In the genomic region with DNA sequence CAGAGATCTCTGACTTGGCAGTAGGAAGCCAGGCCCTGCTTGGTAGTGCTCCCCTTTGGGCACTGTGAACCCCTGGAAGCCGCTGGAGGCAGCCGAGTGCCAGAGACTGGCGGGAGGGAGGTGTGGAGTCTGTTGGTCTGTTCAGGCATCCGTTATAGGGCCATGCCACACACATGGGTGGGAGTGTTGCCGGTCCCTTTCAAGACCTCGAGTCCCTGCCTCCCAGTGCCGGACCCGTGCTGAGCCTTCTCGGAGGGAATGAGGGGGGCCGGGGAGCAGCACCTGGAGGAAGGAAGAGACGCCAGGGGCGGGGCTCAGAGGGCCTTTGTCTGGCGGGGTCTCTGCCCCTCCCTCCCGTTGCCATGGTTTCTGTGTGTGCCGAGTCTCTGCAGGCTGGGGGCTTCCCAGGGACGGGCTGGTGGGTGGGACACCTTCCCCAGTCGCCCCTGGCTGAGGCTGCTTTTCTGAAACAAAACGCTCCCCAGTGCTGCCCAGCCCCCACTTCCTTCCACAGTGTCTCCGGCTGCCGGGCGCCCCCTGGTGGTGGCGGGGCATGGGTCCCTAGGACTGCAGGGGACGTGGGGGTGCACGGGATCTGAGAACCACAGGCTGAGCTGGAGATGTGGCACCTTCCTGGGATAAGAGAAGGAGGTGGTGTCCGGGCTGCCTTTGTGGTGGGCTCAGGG, we compare ENCODE assay signal across 1 cellular context.
TF ChIP-seq lines count a peak whose summit lies in the region.

No MANE protein-coding gene starts in this region.

TF ChIP-seq in HepG2, 621 proteins besides CTCF, POLR2A, EP300 and RAD21 (continued from another document and continues in another):
- TF ChIP-seq, protein P1, sequence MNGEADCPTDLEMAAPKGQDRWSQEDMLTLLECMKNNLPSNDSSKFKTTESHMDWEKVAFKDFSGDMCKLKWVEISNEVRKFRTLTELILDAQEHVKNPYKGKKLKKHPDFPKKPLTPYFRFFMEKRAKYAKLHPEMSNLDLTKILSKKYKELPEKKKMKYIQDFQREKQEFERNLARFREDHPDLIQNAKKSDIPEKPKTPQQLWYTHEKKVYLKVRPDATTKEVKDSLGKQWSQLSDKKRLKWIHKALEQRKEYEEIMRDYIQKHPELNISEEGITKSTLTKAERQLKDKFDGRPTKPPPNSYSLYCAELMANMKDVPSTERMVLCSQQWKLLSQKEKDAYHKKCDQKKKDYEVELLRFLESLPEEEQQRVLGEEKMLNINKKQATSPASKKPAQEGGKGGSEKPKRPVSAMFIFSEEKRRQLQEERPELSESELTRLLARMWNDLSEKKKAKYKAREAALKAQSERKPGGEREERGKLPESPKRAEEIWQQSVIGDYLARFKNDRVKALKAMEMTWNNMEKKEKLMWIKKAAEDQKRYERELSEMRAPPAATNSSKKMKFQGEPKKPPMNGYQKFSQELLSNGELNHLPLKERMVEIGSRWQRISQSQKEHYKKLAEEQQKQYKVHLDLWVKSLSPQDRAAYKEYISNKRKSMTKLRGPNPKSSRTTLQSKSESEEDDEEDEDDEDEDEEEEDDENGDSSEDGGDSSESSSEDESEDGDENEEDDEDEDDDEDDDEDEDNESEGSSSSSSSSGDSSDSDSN (CRISPR knock-in tag; IDR thresholded peaks at IDR 0.05): no peak
- TF ChIP-seq, protein P2, sequence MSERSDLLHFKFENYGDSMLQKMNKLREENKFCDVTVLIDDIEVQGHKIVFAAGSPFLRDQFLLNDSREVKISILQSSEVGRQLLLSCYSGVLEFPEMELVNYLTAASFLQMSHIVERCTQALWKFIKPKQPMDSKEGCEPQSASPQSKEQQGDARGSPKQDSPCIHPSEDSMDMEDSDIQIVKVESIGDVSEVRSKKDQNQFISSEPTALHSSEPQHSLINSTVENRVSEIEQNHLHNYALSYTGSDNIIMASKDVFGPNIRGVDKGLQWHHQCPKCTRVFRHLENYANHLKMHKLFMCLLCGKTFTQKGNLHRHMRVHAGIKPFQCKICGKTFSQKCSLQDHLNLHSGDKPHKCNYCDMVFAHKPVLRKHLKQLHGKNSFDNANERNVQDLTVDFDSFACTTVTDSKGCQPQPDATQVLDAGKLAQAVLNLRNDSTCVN (CRISPR knock-in tag; IDR thresholded peaks at IDR 0.05; ENCODE audit: borderline replicate concordance): peak; percentile 48; the same call in 1 of the 2 replicates
- TF ChIP-seq REXO4 (CRISPR knock-in tag; IDR thresholded peaks at IDR 0.05; ENCODE audit: borderline replicate concordance): no peak
- TF ChIP-seq ZNF333 (CRISPR knock-in tag; IDR thresholded peaks at IDR 0.05; ENCODE audit: borderline replicate concordance): 0 out of 2 replicates have a peak, but pooled peaks have one; percentile 75
- no peak for TF ChIP-seq ZNF20 (CRISPR knock-in tag; IDR thresholded peaks at IDR 0.05)
- TF ChIP-seq MAX (IDR thresholded peaks at IDR 0.05): no peak
- TF ChIP-seq NCOR1 (IDR thresholded peaks at IDR 0.05; ENCODE audit: borderline replicate concordance, low read length): no peak
- TF ChIP-seq, protein P3, sequence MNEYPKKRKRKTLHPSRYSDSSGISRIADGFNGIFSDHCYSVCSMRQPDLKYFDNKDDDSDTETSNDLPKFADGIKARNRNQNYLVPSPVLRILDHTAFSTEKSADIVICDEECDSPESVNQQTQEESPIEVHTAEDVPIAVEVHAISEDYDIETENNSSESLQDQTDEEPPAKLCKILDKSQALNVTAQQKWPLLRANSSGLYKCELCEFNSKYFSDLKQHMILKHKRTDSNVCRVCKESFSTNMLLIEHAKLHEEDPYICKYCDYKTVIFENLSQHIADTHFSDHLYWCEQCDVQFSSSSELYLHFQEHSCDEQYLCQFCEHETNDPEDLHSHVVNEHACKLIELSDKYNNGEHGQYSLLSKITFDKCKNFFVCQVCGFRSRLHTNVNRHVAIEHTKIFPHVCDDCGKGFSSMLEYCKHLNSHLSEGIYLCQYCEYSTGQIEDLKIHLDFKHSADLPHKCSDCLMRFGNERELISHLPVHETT (CRISPR knock-in tag; conservative IDR thresholded peaks at IDR 0.05): no peak
- no peak for TF ChIP-seq SP140L (CRISPR knock-in tag; IDR thresholded peaks at IDR 0.05; ENCODE audit: borderline replicate concordance)
- no peak; the same call in 1 of the 2 replicates for TF ChIP-seq SNAI1 (CRISPR knock-in tag; IDR thresholded peaks at IDR 0.05; ENCODE audit: borderline replicate concordance)
- no peak for TF ChIP-seq SIX1 (CRISPR knock-in tag; IDR thresholded peaks at IDR 0.05; ENCODE audit: borderline replicate concordance)
- no peak for TF ChIP-seq ISL2 (CRISPR knock-in tag; IDR thresholded peaks at IDR 0.05)
- TF ChIP-seq ZNF616 (CRISPR knock-in tag; IDR thresholded peaks at IDR 0.05; ENCODE audit: low read depth): no peak
- no peak for TF ChIP-seq ZSCAN30 (CRISPR knock-in tag; IDR thresholded peaks at IDR 0.05)
- TF ChIP-seq ZBTB7B (CRISPR knock-in tag; IDR thresholded peaks at IDR 0.05): no peak
- TF ChIP-seq HNF4A (CRISPR knock-in tag; IDR thresholded peaks at IDR 0.05): no peak
- no peak for TF ChIP-seq PRDM15 (CRISPR knock-in tag; IDR thresholded peaks at IDR 0.05)
- no peak for TF ChIP-seq HOXA9 (CRISPR knock-in tag; IDR thresholded peaks at IDR 0.05; ENCODE audit: borderline replicate concordance)
- no peak for TF ChIP-seq FOSL1 (CRISPR knock-in tag; IDR thresholded peaks at IDR 0.05; ENCODE audit: borderline replicate concordance)
- TF ChIP-seq ZNF549 (CRISPR knock-in tag; IDR thresholded peaks at IDR 0.05): no peak
- TF ChIP-seq RXRA (CRISPR knock-in tag; IDR thresholded peaks at IDR 0.05): peak; percentile 42; the same call in 1 of the 2 replicates
- no peak for TF ChIP-seq REPIN1 (CRISPR knock-in tag; IDR thresholded peaks at IDR 0.05; ENCODE audit: borderline replicate concordance, low read depth)
- no peak for TF ChIP-seq ZNF367 (CRISPR knock-in tag; IDR thresholded peaks at IDR 0.05; ENCODE audit: borderline replicate concordance)
- TF ChIP-seq, protein P4, sequence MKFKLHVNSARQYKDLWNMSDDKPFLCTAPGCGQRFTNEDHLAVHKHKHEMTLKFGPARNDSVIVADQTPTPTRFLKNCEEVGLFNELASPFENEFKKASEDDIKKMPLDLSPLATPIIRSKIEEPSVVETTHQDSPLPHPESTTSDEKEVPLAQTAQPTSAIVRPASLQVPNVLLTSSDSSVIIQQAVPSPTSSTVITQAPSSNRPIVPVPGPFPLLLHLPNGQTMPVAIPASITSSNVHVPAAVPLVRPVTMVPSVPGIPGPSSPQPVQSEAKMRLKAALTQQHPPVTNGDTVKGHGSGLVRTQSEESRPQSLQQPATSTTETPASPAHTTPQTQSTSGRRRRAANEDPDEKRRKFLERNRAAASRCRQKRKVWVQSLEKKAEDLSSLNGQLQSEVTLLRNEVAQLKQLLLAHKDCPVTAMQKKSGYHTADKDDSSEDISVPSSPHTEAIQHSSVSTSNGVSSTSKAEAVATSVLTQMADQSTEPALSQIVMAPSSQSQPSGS (CRISPR knock-in tag; IDR thresholded peaks at IDR 0.05): 0 out of 2 replicates have a peak, but pooled peaks have one; percentile 33
- TF ChIP-seq MYNN (CRISPR knock-in tag; IDR thresholded peaks at IDR 0.05; ENCODE audit: low read depth): no peak
- TF ChIP-seq ADNP (CRISPR knock-in tag; IDR thresholded peaks at IDR 0.05): no peak
- TF ChIP-seq RFXAP (CRISPR knock-in tag; IDR thresholded peaks at IDR 0.05; ENCODE audit: borderline replicate concordance): 0 out of 2 replicates have a peak, but pooled peaks have one; percentile 67
- TF ChIP-seq ZFYVE20 (CRISPR knock-in tag; IDR thresholded peaks at IDR 0.05; ENCODE audit: borderline replicate concordance, low read depth): no peak
- TF ChIP-seq ZFY (CRISPR knock-in tag; IDR thresholded peaks at IDR 0.05): 0 out of 2 replicates have a peak, but pooled peaks have one; percentile 16
- TF ChIP-seq NFRKB (IDR thresholded peaks at IDR 0.05): no peak
- no peak for TF ChIP-seq ZBTB3 (CRISPR knock-in tag; IDR thresholded peaks at IDR 0.05; ENCODE audit: borderline replicate concordance, low read depth)
- 0 out of 2 replicates have a peak, but pooled peaks have one; percentile 19 for TF ChIP-seq TARDBP (CRISPR knock-in tag; IDR thresholded peaks at IDR 0.05)
- TF ChIP-seq HOXA7 (CRISPR knock-in tag; IDR thresholded peaks at IDR 0.05): no peak
- no peak for TF ChIP-seq ZNF33A (CRISPR knock-in tag; IDR thresholded peaks at IDR 0.05; ENCODE audit: borderline replicate concordance)
- no peak for TF ChIP-seq ZNF12 (CRISPR knock-in tag; IDR thresholded peaks at IDR 0.05)
- TF ChIP-seq ZNF264 (CRISPR knock-in tag; IDR thresholded peaks at IDR 0.05): no peak
- TF ChIP-seq ARNT2 (CRISPR knock-in tag; IDR thresholded peaks at IDR 0.05; ENCODE audit: low read depth): no peak
- TF ChIP-seq ZNF670 (CRISPR knock-in tag; IDR thresholded peaks at IDR 0.05; ENCODE audit: borderline replicate concordance): no peak
- TF ChIP-seq ZNF83 (CRISPR knock-in tag; IDR thresholded peaks at IDR 0.05; ENCODE audit: borderline replicate concordance): no peak
- peak; percentile 49; the same call in 1 of the 2 replicates for TF ChIP-seq SALL2 (CRISPR knock-in tag; IDR thresholded peaks at IDR 0.05)
- no peak for TF ChIP-seq ZKSCAN5 (CRISPR knock-in tag; IDR thresholded peaks at IDR 0.05)
- TF ChIP-seq TMF1 (CRISPR knock-in tag; IDR thresholded peaks at IDR 0.05; ENCODE audit: low read depth): no peak
- TF ChIP-seq NFKBIZ (CRISPR knock-in tag; IDR thresholded peaks at IDR 0.05): no peak
- TF ChIP-seq DMAP1 (CRISPR knock-in tag; IDR thresholded peaks at IDR 0.05): 0 out of 2 replicates have a peak, but pooled peaks have one; percentile 53
- TF ChIP-seq ATAD3A (CRISPR knock-in tag; IDR thresholded peaks at IDR 0.05): no peak
- peak; percentile 58; the same call in 1 of the 2 replicates for TF ChIP-seq GATAD2A (CRISPR knock-in tag; IDR thresholded peaks at IDR 0.05)
- TF ChIP-seq, protein P5, sequence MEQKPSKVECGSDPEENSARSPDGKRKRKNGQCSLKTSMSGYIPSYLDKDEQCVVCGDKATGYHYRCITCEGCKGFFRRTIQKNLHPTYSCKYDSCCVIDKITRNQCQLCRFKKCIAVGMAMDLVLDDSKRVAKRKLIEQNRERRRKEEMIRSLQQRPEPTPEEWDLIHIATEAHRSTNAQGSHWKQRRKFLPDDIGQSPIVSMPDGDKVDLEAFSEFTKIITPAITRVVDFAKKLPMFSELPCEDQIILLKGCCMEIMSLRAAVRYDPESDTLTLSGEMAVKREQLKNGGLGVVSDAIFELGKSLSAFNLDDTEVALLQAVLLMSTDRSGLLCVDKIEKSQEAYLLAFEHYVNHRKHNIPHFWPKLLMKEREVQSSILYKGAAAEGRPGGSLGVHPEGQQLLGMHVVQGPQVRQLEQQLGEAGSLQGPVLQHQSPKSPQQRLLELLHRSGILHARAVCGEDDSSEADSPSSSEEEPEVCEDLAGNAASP (CRISPR knock-in tag; IDR thresholded peaks at IDR 0.05; ENCODE audit: borderline replicate concordance): peak; percentile 45; the same call in 1 of the 2 replicates
- no peak for TF ChIP-seq NFYC (CRISPR knock-in tag; IDR thresholded peaks at IDR 0.05)
- TF ChIP-seq CENPX (CRISPR knock-in tag; IDR thresholded peaks at IDR 0.05): no peak
- no peak for TF ChIP-seq MXI1 (IDR thresholded peaks at IDR 0.05; ENCODE audit: borderline replicate concordance, low read depth, low read length)
- TF ChIP-seq, protein P6, sequence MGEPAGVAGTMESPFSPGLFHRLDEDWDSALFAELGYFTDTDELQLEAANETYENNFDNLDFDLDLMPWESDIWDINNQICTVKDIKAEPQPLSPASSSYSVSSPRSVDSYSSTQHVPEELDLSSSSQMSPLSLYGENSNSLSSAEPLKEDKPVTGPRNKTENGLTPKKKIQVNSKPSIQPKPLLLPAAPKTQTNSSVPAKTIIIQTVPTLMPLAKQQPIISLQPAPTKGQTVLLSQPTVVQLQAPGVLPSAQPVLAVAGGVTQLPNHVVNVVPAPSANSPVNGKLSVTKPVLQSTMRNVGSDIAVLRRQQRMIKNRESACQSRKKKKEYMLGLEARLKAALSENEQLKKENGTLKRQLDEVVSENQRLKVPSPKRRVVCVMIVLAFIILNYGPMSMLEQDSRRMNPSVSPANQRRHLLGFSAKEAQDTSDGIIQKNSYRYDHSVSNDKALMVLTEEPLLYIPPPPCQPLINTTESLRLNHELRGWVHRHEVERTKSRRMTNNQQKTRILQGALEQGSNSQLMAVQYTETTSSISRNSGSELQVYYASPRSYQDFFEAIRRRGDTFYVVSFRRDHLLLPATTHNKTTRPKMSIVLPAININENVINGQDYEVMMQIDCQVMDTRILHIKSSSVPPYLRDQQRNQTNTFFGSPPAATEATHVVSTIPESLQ (CRISPR knock-in tag; conservative IDR thresholded peaks at IDR 0.05): no peak
